Comparison of ENCODE assay signal across 13 cellular contexts in genomic region chr5:130102375-130102774, GRCh38.
DNase-seq lines count a peak whose midpoint lies in the region; ATAC-seq and TF ChIP-seq lines count a peak whose summit lies in the region.
"Had no signal": no experiment of that assay in that cellular context is flagged by ENCODE, and none has a peak within 500 bp of the region (broad histone marks: within the 10 kb centered on the region; RNA-seq: fewer than 3 reads in every experiment).

No MANE protein-coding gene starts in this region.

- H3K4me3 Mint-ChIP-seq in Calu3 (ENCODE audit: low read depth, unreplicated experiment): no peak overlapping the region
- H3K4me3 Mint-ChIP-seq: activated naive CD8-positive, alpha-beta T cell treated with anti-CD3 and anti-CD28 coated beads for 36 hours had no signal

- H3K27me3 Mint-ChIP-seq in Calu3 (ENCODE audit: unreplicated experiment): no peaks in the 10 kb centered on the region

- intact Hi-C loops in Calu3 (cut with micrococcal nuclease; ENCODE audit: unreplicated experiment): no loop called here

- no TSS peak for BruUV-seq in Calu3 (replicated peaks; lab: Mats Ljungman, UMichigan)

- TF ChIP-seq CTCF in Calu3 (IDR thresholded peaks at IDR 0.05; ENCODE audit: unreplicated experiment): no peak

- H3K9me3 Mint-ChIP-seq in Calu3 (ENCODE audit: low read depth, unreplicated experiment): no peaks in the 10 kb centered on the region
- H3K9me3 Mint-ChIP-seq: activated naive CD8-positive, alpha-beta T cell treated with anti-CD3 and anti-CD28 coated beads for 36 hours had no signal

- DNase-seq in activated CD4-positive, alpha-beta T cell treated with anti-CD3 and anti-CD28 coated beads for 4 hours: no peak
- DNase-seq in NCI-H128 (lab: John Stamatoyannopoulos, UW; ENCODE audit: unreplicated experiment) (no peak), Calu3 (no peak)
- DNase-seq: activated CD4-positive, CD25-positive, alpha-beta regulatory T cell treated with anti-CD3 and anti-CD28 coated beads, Interleukin-2, amount 50 U/mL, for 72 hours; activated naive CD8-positive, alpha-beta T cell treated with anti-CD3 and anti-CD28 coated beads for 36 hours; COR-L47; effector CD8-positive, alpha-beta T cell; stimulated activated naive CD4-positive, alpha-beta T cell treated with Interleukin-2 at 50 U/mL for 16 hours had no signal

- no peaks in the 10 kb centered on the region for H3K4me1 Mint-ChIP-seq in Calu3 (ENCODE audit: low read depth, unreplicated experiment)

- no peak overlapping the region for H3K27ac Mint-ChIP-seq in Calu3 (ENCODE audit: unreplicated experiment)
- H3K27ac Mint-ChIP-seq: activated naive CD8-positive, alpha-beta T cell treated with anti-CD3 and anti-CD28 coated beads for 36 hours had no signal

- H3K36me3 Mint-ChIP-seq in Calu3 (ENCODE audit: insufficient read depth, unreplicated experiment): no peaks in the 10 kb centered on the region
- H3K36me3 Mint-ChIP-seq: activated naive CD8-positive, alpha-beta T cell treated with anti-CD3 and anti-CD28 coated beads for 36 hours had no signal

- ATAC-seq in GM18502 (IDR thresholded peaks at IDR 0.05; ENCODE audit: poor library complexity, unreplicated experiment) (peak; percentile 78), GM21360 (IDR thresholded peaks at IDR 0.05; ENCODE audit: unreplicated experiment) (peak; percentile 76), HG02870 (IDR thresholded peaks at IDR 0.05; ENCODE audit: unreplicated experiment) (peak; percentile 79), HG03520 (IDR thresholded peaks at IDR 0.05; ENCODE audit: unreplicated experiment) (peak; percentile 90), HG03135 (IDR thresholded peaks at IDR 0.05; ENCODE audit: unreplicated experiment) (no peak)

- CTCF ChIA-PET in Calu3 (lab: Charles Lee): no interaction called here
